ENCODE assay signal across 28 cellular contexts in the genomic region with DNA sequence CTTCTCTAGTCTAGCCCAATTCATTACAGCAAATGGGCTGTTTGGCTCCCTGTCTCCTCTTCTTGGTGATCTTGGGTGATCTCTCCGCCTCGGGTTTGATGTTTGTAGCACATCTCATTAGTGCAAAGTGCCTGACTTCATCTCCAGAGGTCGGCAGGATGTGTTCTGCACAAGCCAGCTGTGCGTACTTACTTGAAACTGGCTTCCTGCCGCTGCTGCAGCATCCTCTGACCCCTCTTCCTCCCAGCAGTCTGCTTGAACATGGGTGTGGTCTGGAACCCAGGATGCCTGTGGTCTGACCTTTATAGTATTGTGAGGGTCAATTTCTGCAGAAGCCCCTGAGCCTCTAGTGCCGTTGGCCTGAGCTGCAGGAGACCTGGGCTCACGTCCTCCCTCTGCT.
DNase-seq lines count a peak whose midpoint lies in the region; ATAC-seq lines count a peak whose summit lies in the region.
"Had no signal": no experiment of that assay in that cellular context is flagged by ENCODE, and none has a peak within 500 bp of the region (broad histone marks: within the 10 kb centered on the region; RNA-seq: fewer than 3 reads in every experiment).

No MANE protein-coding gene starts in this region.

- no peak overlapping the region for H3K27ac ChIP-seq in BLaER1 treated with 17β-estradiol and CSF1 and Interleukin-3, amounts not matched to agents 10 nM and 100 nM
- H3K27ac ChIP-seq in substantia nigra (ENCODE audit: low read depth, low read length, poor library complexity, severe bottlenecking) = no peak overlapping the region
- H3K27ac ChIP-seq: coronary artery, hepatocyte, left ventricle myocardium inferior, skin epidermis, suprapubic skin, VCaP had no signal

- peaks cover 36% of the 10 kb centered on the region for H3K4me1 Mint-ChIP-seq in activated CD8-positive, alpha-beta T cell treated with anti-CD3 and anti-CD28 coated beads, Interleukin-2, amount 10 ng/mL, durations not matched to agents 7 days and 5 days (ENCODE audit: low read depth)
- H3K4me1 Mint-ChIP-seq: mesothelial cell of epicardium had no signal

- H4K20me1 ChIP-seq in BLaER1 treated with 17β-estradiol and CSF1 and Interleukin-3, amounts not matched to agents 10 nM and 100 nM = peaks cover 7 to 68% (median 20%) of the 10 kb centered on the region in 11 experiments; a peak in 17 of 22 replicates

- H3K9ac ChIP-seq in BLaER1 treated with 17β-estradiol and CSF1 and Interleukin-3, amounts not matched to agents 10 nM and 100 nM = no peak overlapping the region

- H3K4me3 Mint-ChIP-seq in activated CD8-positive, alpha-beta T cell treated with anti-CD3 and anti-CD28 coated beads, Interleukin-2, amount 10 ng/mL, durations not matched to agents 7 days and 5 days = peak overlapping the region; percentile 4
- H3K4me3 Mint-ChIP-seq: H9, immature natural killer cell, mesothelial cell of epicardium had no signal

- peak overlapping the region; percentile 57 for H3K27ac Mint-ChIP-seq in activated CD8-positive, alpha-beta T cell treated with anti-CD3 and anti-CD28 coated beads, Interleukin-2, amount 10 ng/mL, durations not matched to agents 7 days and 5 days
- H3K27ac Mint-ChIP-seq: effector memory CD8-positive, alpha-beta T cell; H9; immature natural killer cell; mesothelial cell of epicardium had no signal

- H3K9me3 Mint-ChIP-seq in activated CD8-positive, alpha-beta T cell treated with anti-CD3 and anti-CD28 coated beads, Interleukin-2, amount 10 ng/mL, durations not matched to agents 7 days and 5 days (ENCODE audit: insufficient read depth) = no peaks in the 10 kb centered on the region
- H3K9me3 Mint-ChIP-seq: H9, immature natural killer cell, mesothelial cell of epicardium had no signal

- no peaks in the 10 kb centered on the region for H3K27me3 ChIP-seq in BLaER1 treated with 17β-estradiol and CSF1 and Interleukin-3, amounts not matched to agents 10 nM and 100 nM
- H3K27me3 ChIP-seq: BE2C, hepatocyte, suprapubic skin had no signal

- H3K36me3 ChIP-seq in BLaER1 treated with 17β-estradiol and CSF1 and Interleukin-3, amounts not matched to agents 10 nM and 100 nM = peaks cover 0 to 15% (median 0%) of the 10 kb centered on the region in 11 experiments; a peak in 5 of 22 replicates
- H3K36me3 ChIP-seq: BE2C, suprapubic skin had no signal

- POLR2A ChIA-PET in activated CD8-positive, alpha-beta T cell treated with anti-CD3 and anti-CD28 coated beads, Interleukin-2, amount 10 ng/mL, durations not matched to agents 7 days and 5 days (lab: Charles Lee) = interaction anchor here (0.7 kb wide), 1 partner anchor 1974 kb away, joined by 3 read pairs; no protein-coding TSS in a partner anchor

- no peaks in the 10 kb centered on the region for H3K9me3 ChIP-seq in BLaER1 treated with 17β-estradiol and CSF1 and Interleukin-3, amounts not matched to agents 10 nM and 100 nM (replicated peaks in 1 of 11)
- H3K9me3 ChIP-seq: BE2C, left ventricle myocardium inferior, suprapubic skin had no signal

- H3K4me3 ChIP-seq in BLaER1 treated with 17β-estradiol and CSF1 and Interleukin-3, amounts not matched to agents 10 nM and 100 nM = no peak overlapping the region
- no peak overlapping the region for H3K4me3 ChIP-seq in Jurkat, Clone E6-1 (ENCODE audit: low read length)
- H3K4me3 ChIP-seq: coronary artery, hepatocyte, left ventricle myocardium inferior, skin epidermis, suprapubic skin had no signal

- CTCF ChIA-PET in activated CD8-positive, alpha-beta T cell treated with anti-CD3 and anti-CD28 coated beads, Interleukin-2, amount 10 ng/mL, durations not matched to agents 7 days and 5 days (lab: Charles Lee) = interaction anchor here (0.9 to 1.9 kb wide), 2 partner anchors 48 to 157 kb away, joined by 4 to 10 read pairs; no protein-coding TSS in a partner anchor

- peaks cover 13 to 82% (median 57%) of the 10 kb centered on the region in 10 experiments; a peak in 19 of 20 replicates for H3K4me1 ChIP-seq in BLaER1 treated with 17β-estradiol and CSF1 and Interleukin-3, amounts not matched to agents 10 nM and 100 nM
- H3K4me1 ChIP-seq: left ventricle myocardium inferior, suprapubic skin had no signal

- peak; percentile 12 for DNase-seq in NK-92 treated with Interleukin-12 subunit alpha and Interleukin-12 subunit beta, amount 100 ng/mL, for 24 hours (lab: John Stamatoyannopoulos, UW)
- no peak for DNase-seq in NK-92 (lab: John Stamatoyannopoulos, UW; ENCODE audit: unreplicated experiment)
- peak; percentile 23 for DNase-seq in Jurkat, Clone E6-1 (ENCODE audit: low read depth, low spot score)
- DNase-seq in activated CD8-positive, alpha-beta T cell treated with anti-CD3 and anti-CD28 coated beads, Interleukin-2, amount 10 ng/mL, durations not matched to agents 7 days and 5 days = peak; percentile 62
- no peak for DNase-seq in substantia nigra (lab: John Stamatoyannopoulos, UW)
- DNase-seq in NCI-H526 (lab: John Stamatoyannopoulos, UW) = no peak
- DNase-seq: activated naive CD4-positive, alpha-beta T cell treated with Interleukin-2 at 50 U/mL for 16 hours; activated T-cell treated with anti-CD3 and anti-CD28 coated beads for 4 hours; BE2C; Calu3; effector memory CD8-positive, alpha-beta T cell; foreskin melanocyte; H9; immature natural killer cell; Kasumi-1; left ventricle myocardium inferior; naive thymus-derived CD4-positive, alpha-beta T cell; NCI-H187; NCI-H345 had no signal

- ATAC-seq in activated CD8-positive, alpha-beta T cell treated with anti-CD3 and anti-CD28 coated beads, Interleukin-2, amount 10 ng/mL, durations not matched to agents 7 days and 5 days = peak; percentile 54
- no peak for ATAC-seq in GM18520 (IDR thresholded peaks at IDR 0.05; ENCODE audit: unreplicated experiment)
- ATAC-seq: effector memory CD8-positive, alpha-beta T cell; naive thymus-derived CD4-positive, alpha-beta T cell; SK-N-SH treated with all-trans-retinoic acid at 6 μM for 48 hours had no signal

- H3K36me3 Mint-ChIP-seq in activated CD8-positive, alpha-beta T cell treated with anti-CD3 and anti-CD28 coated beads, Interleukin-2, amount 10 ng/mL, durations not matched to agents 7 days and 5 days (ENCODE audit: low read depth) = no peaks in the 10 kb centered on the region

- H3K4me2 ChIP-seq in BLaER1 treated with 17β-estradiol and CSF1 and Interleukin-3, amounts not matched to agents 10 nM and 100 nM = peak overlapping the region; percentile 1 to 86 (median 65); a peak in 21 of 22 replicates
- H3K4me2 ChIP-seq: hepatocyte had no signal

- H3K27me3 Mint-ChIP-seq in activated CD8-positive, alpha-beta T cell treated with anti-CD3 and anti-CD28 coated beads, Interleukin-2, amount 10 ng/mL, durations not matched to agents 7 days and 5 days (ENCODE audit: low read depth) = no peaks in the 10 kb centered on the region
- H3K27me3 Mint-ChIP-seq: effector memory CD8-positive, alpha-beta T cell had no signal

Comparison
In these comparisons a context has a peak if more than half of its experiments do, and no peak if none do; other contexts are left out.
1. DNase-seq: peak in NK-92 treated with Interleukin-12 subunit alpha and Interleukin-12 subunit beta, amount 100 ng/mL, for 24 hours (single experiment), Jurkat, Clone E6-1 (single experiment) and activated CD8-positive, alpha-beta T cell treated with anti-CD3 and anti-CD28 coated beads, Interleukin-2, amount 10 ng/mL, durations not matched to agents 7 days and 5 days (single experiment); none in NK-92 (single experiment), substantia nigra (0 of 49) and NCI-H526 (0 of 2).